Comparison of ENCODE assay signal across 1 cellular context in the genomic region with DNA sequence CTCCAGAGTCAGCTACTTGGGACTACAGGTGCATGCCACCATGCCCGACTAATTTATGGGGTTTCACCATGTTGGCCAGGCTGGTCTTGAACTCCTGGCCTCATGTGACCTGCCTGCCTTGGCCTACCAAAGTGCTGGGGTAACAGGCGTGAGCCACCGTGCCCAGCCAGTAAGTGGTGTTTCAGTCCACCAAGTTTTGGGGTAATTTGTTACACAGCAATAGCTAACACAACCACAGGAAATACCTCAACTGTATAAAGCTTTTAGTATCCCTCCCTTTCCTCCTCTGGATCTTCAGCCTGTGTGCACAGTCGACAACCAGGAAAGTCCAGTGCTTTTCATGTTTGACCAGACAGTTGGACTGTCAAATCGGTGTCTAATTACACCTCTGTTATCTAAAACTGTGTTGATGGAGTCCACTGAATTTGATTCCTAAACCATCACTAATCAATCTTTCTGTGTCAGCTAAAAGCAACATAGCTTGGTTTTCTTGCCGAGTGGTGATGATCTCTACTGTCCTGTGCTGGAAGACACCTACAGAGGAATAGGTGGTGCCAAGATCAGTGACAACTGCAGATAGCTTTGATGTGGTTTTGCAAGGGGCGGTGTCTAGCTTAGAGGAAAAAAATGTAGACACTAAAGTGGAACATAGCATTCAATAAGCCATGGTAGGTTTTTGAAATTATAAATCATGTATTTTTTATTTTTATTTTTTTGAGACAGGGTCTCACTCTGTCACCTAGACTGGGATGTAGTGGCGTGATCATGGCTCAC.
TF ChIP-seq lines count a peak whose summit lies in the region.

No MANE protein-coding gene starts in this region.

TF ChIP-seq in HepG2, 621 proteins besides CTCF, POLR2A, EP300 and RAD21:
- no peak for TF ChIP-seq ZMAT5 (CRISPR knock-in tag; IDR thresholded peaks at IDR 0.05; ENCODE audit: borderline replicate concordance, low read depth)
- TF ChIP-seq ZKSCAN8 (CRISPR knock-in tag; IDR thresholded peaks at IDR 0.05; ENCODE audit: borderline replicate concordance): no peak
- TF ChIP-seq KLF11 (CRISPR knock-in tag; IDR thresholded peaks at IDR 0.05): no peak
- peak in 1 of 2 experiments; percentile 31; a peak in 1 of 4 replicates for TF ChIP-seq MAFK (conservative IDR thresholded peaks at IDR 0.05 in 1 of 2, IDR thresholded peaks at IDR 0.05 in 1 of 2; ENCODE audit: low read length in 2 of 2)
- TF ChIP-seq ZNF136 (CRISPR knock-in tag; IDR thresholded peaks at IDR 0.05; ENCODE audit: low read depth): no peak
- TF ChIP-seq RBAK (CRISPR knock-in tag; IDR thresholded peaks at IDR 0.05): peak; percentile 92
- no peak for TF ChIP-seq CREB1 (IDR thresholded peaks at IDR 0.05)
- no peak for TF ChIP-seq CREB1 (CRISPR knock-in tag; IDR thresholded peaks at IDR 0.05)
- no peak for TF ChIP-seq MIXL1 (CRISPR knock-in tag; IDR thresholded peaks at IDR 0.05)
